In the genomic region with DNA sequence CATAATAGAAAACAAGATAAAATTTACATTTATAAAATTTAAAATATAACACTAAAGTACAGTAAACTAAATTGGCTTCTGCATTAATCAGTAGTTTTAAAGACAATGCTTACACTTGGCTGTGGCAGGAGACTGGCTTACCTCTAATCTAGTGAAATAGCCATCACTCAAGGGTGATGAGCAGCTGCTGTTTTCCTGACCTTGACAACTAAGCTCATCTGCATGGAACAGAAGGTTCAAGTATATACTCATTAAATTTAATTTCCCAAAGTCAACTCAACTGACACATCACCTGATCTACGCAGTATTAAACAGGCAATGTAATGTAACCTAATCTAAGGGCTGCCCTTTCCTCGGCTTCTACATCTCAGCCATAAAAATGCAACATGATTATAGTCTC, we compare ENCODE assay signal across 15 cellular contexts. TPM values are rescaled to one million over a fixed set of nuclear protein-coding genes. Genes with fewer than 3 reads are reported as not detected.
DNase-seq lines count a peak whose midpoint lies in the region; TF ChIP-seq lines count a peak whose summit lies in the region.
"Had no signal": no experiment of that assay in that cellular context is flagged by ENCODE, and none has a peak within 500 bp of the region (broad histone marks: within the 10 kb centered on the region; RNA-seq: fewer than 3 reads in every experiment).

No MANE protein-coding gene starts in this region.

- POLR2A ChIA-PET in HEK293 (lab: Yijun Ruan, JAX): no interaction called here

- intact Hi-C loops in thyroid gland (cut with DNase I): no loop called here

- TF ChIP-seq CTCF in HEK293 (tag by site-specific recombination; IDR thresholded peaks at IDR 0.05): no peak
- TF ChIP-seq CTCF in thyroid gland (IDR thresholded peaks at IDR 0.05): no peak

- CTCF ChIA-PET in HEK293 (lab: Yijun Ruan, JAX): no interaction called here

- H3K27ac ChIP-seq in HEK293 (ENCODE audit: extremely low read depth, low read depth, low read length) (no peak overlapping the region), thyroid gland (no peak overlapping the region)
- H3K27ac ChIP-seq: A549 had no signal

- no peaks in the 10 kb centered on the region for H3K27me3 ChIP-seq in thyroid gland

- H3K4me1 ChIP-seq in HEK293 (ENCODE audit: control insufficient read depth, insufficient read depth, low read length) (no peaks in the 10 kb centered on the region; the same call in 1 of the 2 replicates), thyroid gland (no peaks in the 10 kb centered on the region)
- H3K4me1 ChIP-seq: A549 had no signal

- H3K36me3 ChIP-seq in HEK293 (ENCODE audit: control insufficient read depth in 2 of 2, insufficient read depth in 1 of 2, low read length in 2 of 2): peaks cover 3 to 24% of the 10 kb centered on the region in 2 experiments; a peak in 2 of 3 replicates
- H3K36me3 ChIP-seq in thyroid gland: peaks cover 0 to 8% of the 10 kb centered on the region in 2 donors

- WGBS in thyroid gland, 2 donors: 97 to 100% methylated on average over 2 of the region's 2 CpGs

- TF ChIP-seq POLR2A in thyroid gland (IDR thresholded peaks at IDR 0.05): no peak

- DNase-seq in NCI-H2171 treated with DMSO at 0.1 percent for 48 hours (lab: John Stamatoyannopoulos, UW) (peak; percentile 74), NCI-H2171 (lab: John Stamatoyannopoulos, UW) (no peak), NCI-H748 treated with DMSO at 0.1 percent for 48 hours (lab: John Stamatoyannopoulos, UW) (peak; percentile 94), myocyte (ENCODE audit: low read depth) (peak; percentile 21), AG08395 (ENCODE audit: low spot score) (no peak), NCI-H187 treated with DMSO at 0.1 percent for 48 hours (lab: John Stamatoyannopoulos, UW) (no peak), thyroid gland (no peak)
- DNase-seq: C1 segment of cervical spinal cord, NCI-H1048, NCI-H1436 treated with DMSO at 0.1 percent for 48 hours, NCI-H774, SK-N-SH, T-cell had no signal

- no peak overlapping the region for H3K4me3 ChIP-seq in HEK293 (ENCODE audit: low read depth, low read length)
- no peak overlapping the region for H3K4me3 ChIP-seq in thyroid gland (replicated peaks in 1 of 3)
- H3K4me3 ChIP-seq: A549 had no signal

- H3K9me3 ChIP-seq in HEK293 (ENCODE audit: control insufficient read depth, insufficient read depth, low read depth, low read length) (no peaks in the 10 kb centered on the region), thyroid gland (no peaks in the 10 kb centered on the region)
- H3K9me3 ChIP-seq: A549, SK-N-SH had no signal

TF ChIP-seq in HEK293, 187 proteins besides CTCF, POLR2A, EP300 and RAD21:
- TF ChIP-seq TRIM28 (IDR thresholded peaks at IDR 0.05; ENCODE audit: borderline replicate concordance, low read length) (no peak), SP7 (tag by site-specific recombination; IDR thresholded peaks at IDR 0.05) (0 out of 2 replicates have a peak, but pooled peaks have one; percentile 16)
- TF ChIP-seq, protein P1, sequence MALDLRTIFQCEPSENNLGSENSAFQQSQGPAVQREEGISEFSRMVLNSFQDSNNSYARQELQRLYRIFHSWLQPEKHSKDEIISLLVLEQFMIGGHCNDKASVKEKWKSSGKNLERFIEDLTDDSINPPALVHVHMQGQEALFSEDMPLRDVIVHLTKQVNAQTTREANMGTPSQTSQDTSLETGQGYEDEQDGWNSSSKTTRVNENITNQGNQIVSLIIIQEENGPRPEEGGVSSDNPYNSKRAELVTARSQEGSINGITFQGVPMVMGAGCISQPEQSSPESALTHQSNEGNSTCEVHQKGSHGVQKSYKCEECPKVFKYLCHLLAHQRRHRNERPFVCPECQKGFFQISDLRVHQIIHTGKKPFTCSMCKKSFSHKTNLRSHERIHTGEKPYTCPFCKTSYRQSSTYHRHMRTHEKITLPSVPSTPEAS (tag by site-specific recombination; IDR thresholded peaks at IDR 0.05): no peak
TF ChIP-seq in HEK293: peak in this region for 1.

RNA-seq across cellular contexts. Expression of a gene that starts 14.5 kb away (rescaled TPM):
- total RNA-seq in myocyte (22.6 and 24.8 TPM in 2 replicates), thyroid gland (10 to 100 TPM; 49.0 to 63.8 (median 57.9) TPM)
- polyA plus RNA-seq in myocyte (2012): 11.2 TPM

Comparison
In these comparisons a context has a peak if more than half of its experiments do, and no peak if none do; other contexts are left out.
1. DNase-seq: peak in NCI-H2171 treated with DMSO at 0.1 percent for 48 hours (single experiment), NCI-H748 treated with DMSO at 0.1 percent for 48 hours (single experiment) and myocyte (single experiment); none in NCI-H2171 (single experiment), AG08395 (single experiment), NCI-H187 treated with DMSO at 0.1 percent for 48 hours (single experiment) and thyroid gland (0 of 2).